Comparison of ENCODE assay signal across 2 cellular contexts in genomic region chr5:90595766-90596165, GRCh38. TPM values are rescaled to one million over a fixed set of nuclear protein-coding genes. Genes with fewer than 3 reads are reported as not detected.
"Had no signal": no experiment of that assay in that cellular context is flagged by ENCODE, and none has a peak within 500 bp of the region (broad histone marks: within the 10 kb centered on the region; RNA-seq: fewer than 3 reads in every experiment).

No MANE protein-coding gene starts in this region.

RNA-seq across cellular contexts. Expression of gene ADGRV1, which starts 37.2 kb away (rescaled TPM):
- polyA plus RNA-seq: IgD-negative memory B cell, IMR-90 had no signal
